ENCODE assay signal across 6 cellular contexts in genomic region chr19:35845215-35846037, GRCh38. TPM values are rescaled to one million over a fixed set of nuclear protein-coding genes. Genes with fewer than 3 reads are reported as not detected.
DNase-seq lines count a peak whose midpoint lies in the region; TF ChIP-seq lines count a peak whose summit lies in the region.

No MANE protein-coding gene starts in this region.

- TF ChIP-seq CTCF in epithelial cell of proximal tubule (conservative IDR thresholded peaks at IDR 0.05; ENCODE audit: low read depth, low read length) (no peak), WERI-Rb-1 (IDR thresholded peaks at IDR 0.05; ENCODE audit: low read depth, low read length) (no peak)

- H3K4me3 ChIP-seq in epithelial cell of proximal tubule (ENCODE audit: low read depth, low read length), result peak overlapping the region; percentile 13
- no peak overlapping the region for H3K4me3 ChIP-seq in WERI-Rb-1 (ENCODE audit: low read depth, low read length)

- no peaks in the 10 kb centered on the region for H3K27me3 ChIP-seq in WERI-Rb-1 (ENCODE audit: insufficient read depth, low read depth, severe bottlenecking)

- H3K27ac ChIP-seq in WERI-Rb-1, result no peak overlapping the region

- no peaks in the 10 kb centered on the region for H3K9me3 ChIP-seq in WERI-Rb-1 (ENCODE audit: severe bottlenecking)

- peak; percentile 72 for DNase-seq in DMS 273 (lab: John Stamatoyannopoulos, UW; ENCODE audit: unreplicated experiment)
- no peak for DNase-seq in DMS 273 treated with DMSO at 0.1 percent for 48 hours (lab: John Stamatoyannopoulos, UW)
- DNase-seq in epithelial cell of proximal tubule (ENCODE audit: low read depth), result no peak
- DNase-seq in stimulated activated CD8-positive, alpha-beta memory T cell treated with anti-CD3 and anti-CD28 coated beads, Interleukin-4, amount 100 ng/mL, for 48 hours, result peak; percentile 34
- no peak for DNase-seq in inferior parietal cortex (ENCODE audit: extremely low spot score)
- DNase-seq in WERI-Rb-1, result no peak

- peaks cover 4% of the 10 kb centered on the region for H3K36me3 ChIP-seq in WERI-Rb-1

RNA-seq across cellular contexts. Expression of gene NPHS1, which starts 6.9 kb away (rescaled TPM):
- not detected in 2 replicates for total RNA-seq in epithelial cell of proximal tubule

RNA-seq across cellular contexts. Expression of gene KIRREL2, which starts 11.3 kb away (rescaled TPM):
- not detected in 2 replicates for total RNA-seq in epithelial cell of proximal tubule

RNA-seq across cellular contexts. Expression of gene APLP1, which starts 22.9 kb away (rescaled TPM):
- total RNA-seq in epithelial cell of proximal tubule, result 1.1 and 8.4 TPM in 2 replicates

RNA-seq across cellular contexts. Expression of gene PRODH2, which starts 32.8 kb away (rescaled TPM):
- not detected in 2 replicates for total RNA-seq in epithelial cell of proximal tubule

RNA-seq across cellular contexts. Expression of gene NFKBID, which starts 54.9 kb away (rescaled TPM):
- total RNA-seq in epithelial cell of proximal tubule, result 3.9 and 10.7 TPM in 2 replicates

Comparison
In these comparisons a context has a peak if more than half of its experiments do, and no peak if none do; other contexts are left out.
1. DNase-seq: peak in DMS 273 (single experiment) and stimulated activated CD8-positive, alpha-beta memory T cell treated with anti-CD3 and anti-CD28 coated beads, Interleukin-4, amount 100 ng/mL, for 48 hours (single experiment); none in DMS 273 treated with DMSO at 0.1 percent for 48 hours (single experiment), epithelial cell of proximal tubule (single experiment), inferior parietal cortex (single experiment) and WERI-Rb-1 (single experiment).